Comparison of ENCODE assay signal across 1 cellular context in the genomic region with DNA sequence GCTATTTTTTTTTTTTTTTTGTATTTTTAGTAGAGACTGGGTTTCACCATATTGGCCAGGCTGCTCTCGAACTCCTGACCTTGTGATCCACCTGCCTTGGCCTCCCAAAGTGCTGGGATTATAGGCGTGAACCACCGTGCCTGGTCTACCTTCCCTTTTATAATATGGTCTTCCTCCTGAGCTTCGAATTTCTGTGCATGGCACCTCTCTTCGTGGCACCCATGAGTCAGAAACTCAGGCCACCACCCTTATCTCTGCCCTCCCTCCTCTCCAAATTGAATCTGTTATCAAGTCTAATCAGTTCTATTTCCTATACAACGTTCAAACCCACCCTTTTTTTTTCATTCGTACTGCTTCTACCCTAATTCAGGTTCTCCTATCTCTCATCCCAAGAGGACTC. TPM values are rescaled to one million over a fixed set of nuclear protein-coding genes. Genes with fewer than 3 reads are reported as not detected.
"Had no signal": no experiment of that assay in that cellular context is flagged by ENCODE, and none has a peak within 500 bp of the region (broad histone marks: within the 10 kb centered on the region; RNA-seq: fewer than 3 reads in every experiment).

No MANE protein-coding gene starts in this region.

RNA-seq across cellular contexts. Expression of gene TGM1, which starts 15.6 kb away (rescaled TPM):
- polyA plus RNA-seq: cardiac muscle cell had no signal
